8 cellular contexts compared by ENCODE assay signal in genomic region chr7:92447239-92448184, GRCh38.
DNase-seq lines count a peak whose midpoint lies in the region; ATAC-seq and TF ChIP-seq lines count a peak whose summit lies in the region.

TSS of gene GATAD1 (plus strand) at chr7:92447482. CDS start at chr7:92447730, 248 bp downstream.

- peak; percentile 99 for DNase-seq in AG20443 (ENCODE audit: low spot score)
- peak; percentile 85 for DNase-seq in NCI-H226
- peak; percentile 61 to 65 (median 62) for DNase-seq in activated CD4-positive, CD25-positive, alpha-beta regulatory T cell (lab: John Stamatoyannopoulos, UW)
- peak; percentile 83 for DNase-seq in central memory CD4-positive, alpha-beta T cell
- DNase-seq in iris pigment epithelial cell (ENCODE audit: low read depth) = peak; percentile 90
- peak; percentile 66 to 71 for DNase-seq in stimulated activated CD4-positive, alpha-beta T cell treated with anti-CD3 and anti-CD28 coated beads, Interleukin-12 subunit alpha, Interleukin-12 subunit beta, amount 100 ng/mL, for 24 hours (ENCODE audit: low read depth in 2 of 2)

- in situ Hi-C loops in GM18951 (cut with MboI; ENCODE audit: low sequenced_read_pairs, unreplicated experiment) = loop anchor here (25.0 kb wide), 2 partner anchors 610 to 615 kb away; no protein-coding TSS in a partner anchor

- peak; percentile 71 for TF ChIP-seq POLR2A in GM18951 (IDR thresholded peaks at IDR 0.05; ENCODE audit: extremely low read depth, insufficient read depth, insufficient read length)

- peak; percentile 88 for ATAC-seq in HG03196 (IDR thresholded peaks at IDR 0.05; ENCODE audit: unreplicated experiment)

Comparison
In these comparisons a context has a peak if more than half of its experiments do, and no peak if none do; other contexts are left out.
1. Peak in every context shown above with its lines: DNase-seq and ATAC-seq.